Comparison of ENCODE assay signal across 1 cellular context in the genomic region with DNA sequence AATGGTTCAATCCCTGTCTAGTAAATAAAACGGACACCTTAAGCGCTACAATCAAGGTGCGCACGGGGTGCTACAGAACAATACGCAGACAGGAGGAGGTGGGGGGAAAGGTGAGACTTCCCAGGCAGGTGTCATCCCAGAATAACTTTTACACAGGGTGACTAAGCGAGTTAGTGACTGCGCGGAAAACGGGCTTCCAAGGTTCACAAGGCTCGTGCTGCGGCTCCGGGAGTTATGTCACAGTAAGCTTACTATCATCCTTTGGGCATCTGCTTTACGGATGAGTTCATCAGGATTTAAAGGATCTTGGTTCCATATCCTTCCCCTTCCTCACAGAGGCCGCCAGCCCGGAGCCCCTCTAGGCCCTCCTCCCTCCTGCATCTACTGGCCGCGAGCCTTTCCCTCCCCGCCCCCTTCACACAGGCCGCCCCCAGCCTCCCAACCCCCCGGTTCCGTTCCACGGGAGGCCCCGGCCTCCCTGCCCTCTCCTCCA.
A peak's percentile ranks its signal among the peaks of the same experiment; 100 is the strongest.
TF ChIP-seq lines count a peak whose summit lies in the region.

No MANE protein-coding gene starts in this region.

TF ChIP-seq in K562, 482 proteins besides CTCF, POLR2A, EP300 and RAD21 (continued from another document):
- peak; percentile 59; the same call in 1 of the 2 replicates for TF ChIP-seq C11orf30 (IDR thresholded peaks at IDR 0.05; ENCODE audit: low read depth)
- TF ChIP-seq NRF1 (conservative IDR thresholded peaks at IDR 0.05 in 1 of 2, IDR thresholded peaks at IDR 0.05 in 1 of 2), result 0 out of 4 replicates have a peak, but pooled peaks have one; percentile 9 to 13
- no peak for TF ChIP-seq NEUROD1 (IDR thresholded peaks at IDR 0.05; ENCODE audit: borderline replicate concordance, low read depth, low read length, partially characterized antibody)
- peak; percentile 76 for TF ChIP-seq NFE2 (IDR thresholded peaks at IDR 0.05; ENCODE audit: low read depth)
- TF ChIP-seq PHF20 (IDR thresholded peaks at IDR 0.05; ENCODE audit: partially characterized antibody), result no peak
- TF ChIP-seq CHCHD3 (CRISPR knock-in tag; IDR thresholded peaks at IDR 0.05), result no peak
- TF ChIP-seq CCNT2 (IDR thresholded peaks at IDR 0.05; ENCODE audit: borderline replicate concordance, extremely low read depth, insufficient read length, low read depth, low read length), result no peak
- TF ChIP-seq SMARCE1 (IDR thresholded peaks at IDR 0.05), result 0 out of 2 replicates have a peak, but pooled peaks have one; percentile 22
- peak; percentile 23; the same call in 1 of the 2 replicates for TF ChIP-seq JUND (IDR thresholded peaks at IDR 0.05; ENCODE audit: borderline replicate concordance, low read depth, low read length)
- TF ChIP-seq JUND (tag; IDR thresholded peaks at IDR 0.05; ENCODE audit: borderline replicate concordance, low read depth, low read length), result no peak; the same call in 2 of the 3 replicates
- TF ChIP-seq, protein P1, sequence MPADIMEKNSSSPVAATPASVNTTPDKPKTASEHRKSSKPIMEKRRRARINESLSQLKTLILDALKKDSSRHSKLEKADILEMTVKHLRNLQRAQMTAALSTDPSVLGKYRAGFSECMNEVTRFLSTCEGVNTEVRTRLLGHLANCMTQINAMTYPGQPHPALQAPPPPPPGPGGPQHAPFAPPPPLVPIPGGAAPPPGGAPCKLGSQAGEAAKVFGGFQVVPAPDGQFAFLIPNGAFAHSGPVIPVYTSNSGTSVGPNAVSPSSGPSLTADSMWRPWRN (IDR thresholded peaks at IDR 0.05; ENCODE audit: low read depth), result no peak
- TF ChIP-seq ZC3H11A (IDR thresholded peaks at IDR 0.05; ENCODE audit: low read depth, low read length), result no peak
- TF ChIP-seq ZNF316 (IDR thresholded peaks at IDR 0.05), result peak; percentile 45
- TF ChIP-seq, protein P2, sequence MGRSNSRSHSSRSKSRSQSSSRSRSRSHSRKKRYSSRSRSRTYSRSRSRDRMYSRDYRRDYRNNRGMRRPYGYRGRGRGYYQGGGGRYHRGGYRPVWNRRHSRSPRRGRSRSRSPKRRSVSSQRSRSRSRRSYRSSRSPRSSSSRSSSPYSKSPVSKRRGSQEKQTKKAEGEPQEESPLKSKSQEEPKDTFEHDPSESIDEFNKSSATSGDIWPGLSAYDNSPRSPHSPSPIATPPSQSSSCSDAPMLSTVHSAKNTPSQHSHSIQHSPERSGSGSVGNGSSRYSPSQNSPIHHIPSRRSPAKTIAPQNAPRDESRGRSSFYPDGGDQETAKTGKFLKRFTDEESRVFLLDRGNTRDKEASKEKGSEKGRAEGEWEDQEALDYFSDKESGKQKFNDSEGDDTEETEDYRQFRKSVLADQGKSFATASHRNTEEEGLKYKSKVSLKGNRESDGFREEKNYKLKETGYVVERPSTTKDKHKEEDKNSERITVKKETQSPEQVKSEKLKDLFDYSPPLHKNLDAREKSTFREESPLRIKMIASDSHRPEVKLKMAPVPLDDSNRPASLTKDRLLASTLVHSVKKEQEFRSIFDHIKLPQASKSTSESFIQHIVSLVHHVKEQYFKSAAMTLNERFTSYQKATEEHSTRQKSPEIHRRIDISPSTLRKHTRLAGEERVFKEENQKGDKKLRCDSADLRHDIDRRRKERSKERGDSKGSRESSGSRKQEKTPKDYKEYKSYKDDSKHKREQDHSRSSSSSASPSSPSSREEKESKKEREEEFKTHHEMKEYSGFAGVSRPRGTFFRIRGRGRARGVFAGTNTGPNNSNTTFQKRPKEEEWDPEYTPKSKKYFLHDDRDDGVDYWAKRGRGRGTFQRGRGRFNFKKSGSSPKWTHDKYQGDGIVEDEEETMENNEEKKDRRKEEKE (IDR thresholded peaks at IDR 0.05; ENCODE audit: borderline replicate concordance in 1 of 2, control insufficient read depth in 1 of 2, low read depth in 2 of 2, low read length in 1 of 2), result no peak
TF ChIP-seq in K562: peak in this region for 17.
